ENCODE assay signal across 17 cellular contexts in the genomic region with DNA sequence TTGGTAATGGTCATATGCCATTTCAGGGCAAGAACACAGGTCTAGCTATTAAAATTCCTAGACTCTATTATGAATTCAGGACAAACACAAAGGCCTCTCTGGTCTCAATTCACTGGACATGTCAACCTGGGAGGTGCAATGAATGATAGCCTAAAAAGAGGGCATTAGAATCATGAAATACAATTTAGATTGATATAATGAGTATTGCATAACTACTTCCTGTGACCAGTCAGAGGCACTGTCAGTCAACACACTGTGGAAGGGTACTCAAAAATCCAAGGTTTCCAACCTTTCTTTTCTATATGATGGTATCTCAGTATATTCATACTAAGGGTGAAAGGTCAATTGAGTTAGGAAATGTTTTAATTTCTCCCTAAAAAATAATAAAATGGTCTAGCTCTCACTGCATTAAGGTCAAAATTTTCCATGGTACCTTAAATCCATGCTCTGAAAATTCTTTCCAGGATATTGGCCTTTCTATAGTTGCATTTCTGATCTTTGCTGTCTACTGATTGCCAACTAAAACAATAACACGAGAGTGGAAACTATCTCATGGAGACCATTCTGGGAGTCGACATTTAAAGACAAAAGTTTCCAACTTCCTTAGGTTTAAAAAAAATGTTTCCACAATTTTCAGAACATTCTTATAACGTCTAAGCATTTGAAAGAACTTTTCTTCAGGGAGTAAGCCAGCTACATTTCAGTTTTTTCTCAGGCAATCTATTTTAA.
DNase-seq lines count a peak whose midpoint lies in the region; ATAC-seq, FAIRE-seq and TF ChIP-seq lines count a peak whose summit lies in the region.
"Had no signal": no experiment of that assay in that cellular context is flagged by ENCODE, and none has a peak within 500 bp of the region (broad histone marks: within the 10 kb centered on the region; RNA-seq: fewer than 3 reads in every experiment).

No MANE protein-coding gene starts in this region.

- TF ChIP-seq POLR2A in HepG2 (IDR thresholded peaks at IDR 0.05; ENCODE audit: insufficient read depth in 1 of 2, low read depth in 2 of 2, low read length in 2 of 2), result no peak

- H3K4me1 ChIP-seq in OCI-LY3 (ENCODE audit: low read length) (no peaks in the 10 kb centered on the region), HepG2 (ENCODE audit: insufficient read depth, low read length) (no peaks in the 10 kb centered on the region)

- H3K9ac ChIP-seq in OCI-LY3 (ENCODE audit: low read length) (no peak overlapping the region), HepG2 (ENCODE audit: insufficient read depth, low read depth, low read length) (no peak overlapping the region)
- H3K9ac ChIP-seq: BLaER1 treated with 17β-estradiol and CSF1 and Interleukin-3, amounts not matched to agents 10 nM and 100 nM had no signal

- H3K27ac ChIP-seq in OCI-LY3 (ENCODE audit: low read length) (no peak overlapping the region), caudate nucleus (ENCODE audit: low read depth, low read length) (peak overlapping the region; percentile 24), HepG2 (ENCODE audit: extremely low read length, insufficient read depth, low read length) (no peak overlapping the region)
- H3K27ac ChIP-seq: BLaER1 treated with 17β-estradiol and CSF1 and Interleukin-3, amounts not matched to agents 10 nM and 100 nM had no signal

- no peak overlapping the region for H2AFZ ChIP-seq in OCI-LY3 (ENCODE audit: low read depth, low read length)
- no peak overlapping the region for H2AFZ ChIP-seq in HepG2 (ENCODE audit: low read length)

- CTCF ChIA-PET in HepG2 (lab: Yijun Ruan, JAX; ENCODE audit: low intra/inter-chr PET ratio, low total read pairs), result no interaction called here

- H3K36me3 ChIP-seq in OCI-LY3 (replicated peaks; ENCODE audit: low read depth, low read length) (no peaks in the 10 kb centered on the region), HepG2 (replicated peaks in 1 of 2; ENCODE audit: control insufficient read depth in 1 of 2, insufficient read depth in 2 of 2, low read length in 2 of 2) (peaks cover 0 to 15% of the 10 kb centered on the region in 2 experiments; a peak in 3 of 5 replicates)

- DNase-seq in GM12865 (ENCODE audit: low read depth) (no peak), caudate nucleus (lab: John Stamatoyannopoulos, UW) (no peak), HepG2 (ENCODE audit: low spot score) (no peak), iPS-NIHi11 (ENCODE audit: low spot score) (no peak), C1 segment of cervical spinal cord (lab: John Stamatoyannopoulos, UW) (no peak), DMS53 (lab: John Stamatoyannopoulos, UW) (no peak)
- DNase-seq in stimulated activated naive CD8-positive, alpha-beta T cell treated with anti-CD3 and anti-CD28 coated beads, Interleukin-15, Interleukin-2, amounts not matched to agents 100 U/mL and 50 U/mL, for 24 hours, result no peak
- DNase-seq: CD8-positive, alpha-beta memory T cell; NCI-H1092; NCI-H1436 treated with DMSO at 0.1 percent for 48 hours; NCI-H2029; NCI-H2171; NCI-H526; Right ventricle myocardium superior had no signal

- WGBS in HepG2 (ENCODE audit: low lambda C conversion rate), result 93% methylated on average over 3 of the region's 3 CpGs

- H3K9me3 ChIP-seq in OCI-LY3 (ENCODE audit: insufficient read depth, low read length) (no peaks in the 10 kb centered on the region), HepG2 (ENCODE audit: low read length) (no peaks in the 10 kb centered on the region)
- H3K9me3 ChIP-seq: BLaER1 treated with 17β-estradiol and CSF1 and Interleukin-3, amounts not matched to agents 10 nM and 100 nM had no signal

- H3K79me2 ChIP-seq in OCI-LY3 (ENCODE audit: low read length), result no peaks in the 10 kb centered on the region
- H3K79me2 ChIP-seq in HepG2 (ENCODE audit: insufficient read depth, low read length), result no peaks in the 10 kb centered on the region

- in situ Hi-C loops in HepG2 (cut with HindIII; ENCODE audit: extremely low pct_ligation_motif_present, low pct_unique_long_range_greater_than_20kb), result no loop called here

- TF ChIP-seq CTCF in GM12865 (IDR thresholded peaks at IDR 0.05; ENCODE audit: insufficient read depth, low read depth, low read length, missing control alignments), result peak; percentile 2
- 0 out of 2 replicates have a peak, but pooled peaks have one; percentile 4 for TF ChIP-seq CTCF in OCI-LY3 (IDR thresholded peaks at IDR 0.05; ENCODE audit: low read depth, low read length)
- TF ChIP-seq CTCF in HepG2 (CRISPR knock-in tag; IDR thresholded peaks at IDR 0.05), result no peak

- intact Hi-C loops in HepG2 (cut with micrococcal nuclease; ENCODE audit: unreplicated experiment), result no loop called here

- TF ChIP-seq RAD21 in HepG2 (CRISPR knock-in tag; IDR thresholded peaks at IDR 0.05), result no peak

- BruUV-seq in HepG2 (replicated peaks; lab: Mats Ljungman, UMichigan), result TSS peak; percentile 11

- no peak for FAIRE-seq in HepG2 (lab: Jason Lieb, UNC)
- FAIRE-seq: H1 had no signal

- TF ChIP-seq EP300 in HepG2 (IDR thresholded peaks at IDR 0.05; ENCODE audit: low read depth in 2 of 2, low read length in 2 of 2) (no peak), HepG2 (CRISPR knock-in tag; IDR thresholded peaks at IDR 0.05; ENCODE audit: borderline replicate concordance) (no peak)

- ATAC-seq in HepG2, result no peak
- ATAC-seq in stimulated activated naive CD8-positive, alpha-beta T cell treated with anti-CD3 and anti-CD28 coated beads, Interleukin-15, Interleukin-2, amounts not matched to agents 100 U/mL and 50 U/mL, for 24 hours, result no peak

- H4K20me1 ChIP-seq in OCI-LY3 (ENCODE audit: insufficient read depth, low read length) (0 out of 2 replicates have a peak, but pooled peaks cover 4% of the 10 kb centered on the region), HepG2 (ENCODE audit: insufficient read depth, low read length) (no peaks in the 10 kb centered on the region)

- H3K4me3 ChIP-seq in GM12865 (ENCODE audit: low read depth, low read length), result no peak overlapping the region
- H3K4me3 ChIP-seq in OCI-LY3 (ENCODE audit: low read length), result no peak overlapping the region
- H3K4me3 ChIP-seq in HepG2 (replicated peaks in 1 of 3; ENCODE audit: insufficient read depth in 1 of 3, low read depth in 2 of 3, low read length in 3 of 3), result no peak overlapping the region
- H3K4me3 ChIP-seq: BLaER1 treated with 17β-estradiol and CSF1 and Interleukin-3, amounts not matched to agents 10 nM and 100 nM had no signal

- POLR2A ChIA-PET in HepG2 (lab: Yijun Ruan, JAX), result no interaction called here

- H3K27me3 ChIP-seq in OCI-LY3 (ENCODE audit: low read depth, low read length) (no peaks in the 10 kb centered on the region), HepG2 (ENCODE audit: control insufficient read depth in 1 of 2, insufficient read depth in 2 of 2, low read length in 2 of 2) (no peaks in the 10 kb centered on the region)
- H3K27me3 ChIP-seq: BLaER1 treated with 17β-estradiol and CSF1 and Interleukin-3, amounts not matched to agents 10 nM and 100 nM had no signal

- H3K4me2 ChIP-seq in OCI-LY3 (ENCODE audit: low read length) (no peak overlapping the region), HepG2 (ENCODE audit: low read depth, low read length) (no peak overlapping the region)

TF ChIP-seq in HepG2, 621 proteins besides CTCF, POLR2A, EP300 and RAD21:
- no peak for TF ChIP-seq ZNF704 (CRISPR knock-in tag; IDR thresholded peaks at IDR 0.05; ENCODE audit: borderline replicate concordance)
- no peak for TF ChIP-seq ZNF317 (CRISPR knock-in tag; IDR thresholded peaks at IDR 0.05)
- TF ChIP-seq ARNT2 (CRISPR knock-in tag; IDR thresholded peaks at IDR 0.05; ENCODE audit: low read depth), result no peak
- 0 out of 2 replicates have a peak, but pooled peaks have one; percentile 5 for TF ChIP-seq CEBPG (CRISPR knock-in tag; IDR thresholded peaks at IDR 0.05)
- TF ChIP-seq SMC3 (IDR thresholded peaks at IDR 0.05; ENCODE audit: low read length), result no peak
- TF ChIP-seq ZNF790 (CRISPR knock-in tag; IDR thresholded peaks at IDR 0.05; ENCODE audit: borderline replicate concordance), result no peak
- no peak for TF ChIP-seq NCOA5 (CRISPR knock-in tag; IDR thresholded peaks at IDR 0.05)
- no peak for TF ChIP-seq RCOR2 (CRISPR knock-in tag; IDR thresholded peaks at IDR 0.05)
